Comparison of ENCODE assay signal across 10 cellular contexts in the genomic region with DNA sequence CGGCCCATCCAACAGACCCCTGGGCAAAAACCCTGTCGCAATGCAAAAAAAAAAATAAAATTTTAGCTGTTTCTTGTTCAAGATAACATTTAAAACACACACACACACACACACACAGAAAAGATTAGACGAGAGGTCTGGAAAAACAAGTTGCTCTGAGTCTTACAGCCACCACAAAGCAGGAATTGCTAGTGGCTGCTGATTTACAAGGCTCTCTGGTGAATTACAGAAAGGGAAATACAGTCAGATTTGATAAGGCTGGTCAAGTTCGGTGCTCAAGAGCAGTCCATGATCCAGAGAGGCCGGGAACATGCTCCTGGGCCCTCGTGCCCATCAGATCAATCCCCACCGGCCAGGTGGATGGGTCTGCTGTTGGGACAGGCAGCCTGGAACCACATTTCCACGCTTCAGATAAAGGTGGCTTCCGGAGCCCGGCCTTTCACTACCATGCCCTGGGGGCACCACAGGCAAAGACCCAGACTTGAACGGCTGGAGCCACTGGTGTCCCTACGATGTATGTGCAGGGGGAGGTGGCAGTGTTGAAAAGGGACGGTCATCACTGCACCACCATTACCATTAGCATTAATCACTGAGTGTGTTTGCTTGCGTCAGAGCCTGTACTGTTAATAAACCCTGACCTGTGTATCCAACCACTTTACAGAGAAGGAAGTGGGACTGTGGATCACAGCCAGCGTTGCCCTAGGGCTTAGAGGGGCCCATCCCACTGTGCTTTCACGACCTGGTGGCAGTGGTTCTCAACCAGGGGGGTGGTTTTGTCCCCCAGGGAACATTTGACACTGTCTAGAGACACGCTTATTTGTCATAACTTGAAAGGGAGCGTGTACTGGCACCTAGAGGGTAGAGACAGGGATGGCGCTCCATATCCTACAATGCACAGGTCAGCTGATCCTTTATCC.
DNase-seq lines count a peak whose midpoint lies in the region; ATAC-seq and TF ChIP-seq lines count a peak whose summit lies in the region.
"Had no signal": no experiment of that assay in that cellular context is flagged by ENCODE, and none has a peak within 500 bp of the region (broad histone marks: within the 10 kb centered on the region; RNA-seq: fewer than 3 reads in every experiment).

No MANE protein-coding gene starts in this region.

- H3K27ac ChIP-seq in prostate gland (peak overlapping the region; percentile 36 to 66), esophagus squamous epithelium (peak overlapping the region in 2 of 4 donors; percentile 36 to 38), PC-3 (ENCODE audit: low read length) (no peak overlapping the region), substantia nigra (ENCODE audit: low read depth, low read length, poor library complexity, severe bottlenecking) (no peak overlapping the region)

- TF ChIP-seq CTCF in GM10248 (IDR thresholded peaks at IDR 0.05; ENCODE audit: control extremely low read depth, extremely low read depth, low read depth, missing control alignments), result peak; percentile 22
- TF ChIP-seq CTCF in prostate gland (IDR thresholded peaks at IDR 0.05), result peak in 1 of 4 experiments; percentile 16
- TF ChIP-seq CTCF in esophagus squamous epithelium (IDR thresholded peaks at IDR 0.05), result peak in 2 of 6 experiments; percentile 3 to 25
- no peak for TF ChIP-seq CTCF in PC-3 (conservative IDR thresholded peaks at IDR 0.05; ENCODE audit: low read depth, low read length)

- 59% methylated on average over 19 of the region's 19 CpGs for WGBS in prostate gland
- WGBS in esophagus squamous epithelium, 2 donors, result 70 to 74% methylated on average over 4 to 11 of the region's 19 CpGs

- H3K9me3 ChIP-seq in prostate gland, result no peaks in the 10 kb centered on the region
- H3K9me3 ChIP-seq in esophagus squamous epithelium, result no peaks in the 10 kb centered on the region
- H3K9me3 ChIP-seq in PC-3 (ENCODE audit: low read length), result no peaks in the 10 kb centered on the region
- H3K9me3 ChIP-seq: spleen had no signal

- CTCF ChIA-PET in GM10248 (lab: Yijun Ruan, JAX), result interaction anchor here (0.8 to 4.4 kb wide), 10 partner anchors 9 to 514 kb away, joined by 3 to 19 read pairs (median 4); no protein-coding TSS in a partner anchor
- CTCF ChIA-PET in PC-3 (lab: Charles Lee), result no interaction called here

- H3F3A ChIP-seq in PC-3 (ENCODE audit: low read length, unreplicated experiment), result no peaks in the 10 kb centered on the region

- no peaks in the 10 kb centered on the region for H3K79me2 ChIP-seq in PC-3 (ENCODE audit: low read length)

- POLR2A ChIA-PET in GM10248 (lab: Yijun Ruan, JAX), result interaction anchor here (0.7 to 1.5 kb wide), 2 partner anchors 28 to 743 kb away, joined by 4 to 6 read pairs; no protein-coding TSS in a partner anchor
- POLR2A ChIA-PET in PC-3 (lab: Charles Lee; ENCODE audit: unreplicated experiment), result no interaction called here

- ATAC-seq in esophagus mucosa (peak; percentile 56), PC-3 (no peak)

- intact Hi-C loops in prostate gland (cut with DNase I), result loop anchor here (5.0 kb wide), 1 partner anchor 37 kb away; no protein-coding TSS in a partner anchor
- intact Hi-C loops in esophagus squamous epithelium (cut with DNase I), result no loop called here
- intact Hi-C loops in PC-3 (cut with micrococcal nuclease), result no loop called here

- H3K4me3 ChIP-seq in prostate gland (no peak overlapping the region), esophagus squamous epithelium (no peak overlapping the region), PC-3 (ENCODE audit: low read length) (no peak overlapping the region)
- H3K4me3 ChIP-seq: spleen had no signal

- no peak overlapping the region for H3K4me2 ChIP-seq in PC-3 (ENCODE audit: low read length)

- H3K36me3 ChIP-seq in prostate gland, result no peaks in the 10 kb centered on the region
- no peaks in the 10 kb centered on the region for H3K36me3 ChIP-seq in esophagus squamous epithelium
- no peaks in the 10 kb centered on the region for H3K36me3 ChIP-seq in PC-3 (ENCODE audit: low read depth, low read length)
- H3K36me3 ChIP-seq: spleen had no signal

- no peak overlapping the region for H2AFZ ChIP-seq in PC-3 (ENCODE audit: low read length)

- H3K9me2 ChIP-seq in PC-3 (replicated peaks; ENCODE audit: low read length), result no peaks in the 10 kb centered on the region

- BruUV-seq in PC-3 (replicated peaks; lab: Mats Ljungman, UMichigan), result no TSS peak

- TF ChIP-seq POLR2A in prostate gland (IDR thresholded peaks at IDR 0.05) (no peak), esophagus squamous epithelium (IDR thresholded peaks at IDR 0.05) (no peak)

- DNase-seq in GM10248 (ENCODE audit: extremely low spot score) (no peak), M059J (ENCODE audit: low read depth) (peak; percentile 65), prostate gland (ENCODE audit: low spot score) (peak; percentile 47), esophagus squamous epithelium (lab: John Stamatoyannopoulos, UW) (no peak), PC-3 (no peak), substantia nigra (lab: John Stamatoyannopoulos, UW) (no peak)
- DNase-seq: caudate nucleus, mammary epithelial cell, spleen had no signal

- H3K27me3 ChIP-seq in prostate gland (replicated peaks; ENCODE audit: insufficient read depth) (no peaks in the 10 kb centered on the region), esophagus squamous epithelium (no peaks in the 10 kb centered on the region), PC-3 (ENCODE audit: low read length) (no peaks in the 10 kb centered on the region)
- H3K27me3 ChIP-seq: spleen had no signal

- H4K20me1 ChIP-seq in PC-3 (ENCODE audit: low read length), result no peaks in the 10 kb centered on the region

- no peak overlapping the region for H3K9ac ChIP-seq in PC-3 (ENCODE audit: low read length)

- H3K4me1 ChIP-seq in prostate gland (replicated peaks), result peaks cover 14% of the 10 kb centered on the region
- peaks cover 9 to 63% (median 26%) of the 10 kb centered on the region in 3 donors for H3K4me1 ChIP-seq in esophagus squamous epithelium
- H3K4me1 ChIP-seq in PC-3 (ENCODE audit: insufficient read depth, low read length), result no peaks in the 10 kb centered on the region

Comparison
In these comparisons a context has a peak if more than half of its experiments do, and no peak if none do; other contexts are left out.
1. DNase-seq: peak in M059J (single experiment) and prostate gland (single experiment); none in GM10248 (single experiment), esophagus squamous epithelium (single experiment), PC-3 (single experiment) and substantia nigra (0 of 49).
2. H3K27ac ChIP-seq: peak in prostate gland (2 of 2); none in PC-3 (single experiment) and substantia nigra (single experiment).